ENCODE assay signal across 20 cellular contexts in the genomic region with DNA sequence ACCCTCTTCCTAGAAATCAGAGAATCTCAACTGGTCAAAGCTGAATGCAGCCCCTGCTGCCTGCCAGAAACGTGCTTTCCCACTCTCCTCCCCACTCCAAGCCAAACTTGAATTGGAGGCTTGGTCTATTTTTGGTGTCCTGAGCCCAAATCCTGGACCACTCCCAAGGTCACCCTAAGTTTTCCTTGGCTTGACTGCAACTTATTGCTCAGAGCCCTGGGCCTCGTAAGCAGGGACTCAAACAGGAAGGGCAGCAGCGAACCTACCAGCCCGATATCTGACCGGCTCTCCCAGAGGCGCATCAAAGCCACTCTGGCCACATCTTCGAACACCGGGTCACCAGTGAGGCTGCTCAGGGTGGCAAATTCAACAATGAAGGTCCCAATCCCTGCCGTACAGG. TPM values are rescaled to one million over a fixed set of nuclear protein-coding genes. Genes with fewer than 3 reads are reported as not detected.
DNase-seq lines count a peak whose midpoint lies in the region; ATAC-seq and TF ChIP-seq lines count a peak whose summit lies in the region.
"Had no signal": no experiment of that assay in that cellular context is flagged by ENCODE, and none has a peak within 500 bp of the region (broad histone marks: within the 10 kb centered on the region; RNA-seq: fewer than 3 reads in every experiment).

No MANE protein-coding gene starts in this region.

- H2AFZ ChIP-seq in GM23338: no peak overlapping the region

- H3K27me3 ChIP-seq in GM23338 (ENCODE audit: insufficient read depth) (no peaks in the 10 kb centered on the region), skeletal muscle tissue (ENCODE audit: control insufficient read depth in 3 of 3, insufficient read depth in 3 of 3, low read length in 3 of 3) (no peaks in the 10 kb centered on the region)
- H3K27me3 ChIP-seq: MG63 had no signal

- intact Hi-C loops in left ventricle myocardium superior (cut with micrococcal nuclease): no loop called here

- peaks cover 2% of the 10 kb centered on the region for H3K27me3 Mint-ChIP-seq in GM23338 (ENCODE audit: insufficient read depth, low read depth, poor library complexity)
- H3K27me3 Mint-ChIP-seq: activated CD8-positive, alpha-beta T cell treated with anti-CD3 and anti-CD28 coated beads for 36 hours; activated T-helper 17 cell treated with anti-CD3 and anti-CD28 coated beads, Interleukin-2, amount 50 U/mL, for 72 hours; naive thymus-derived CD8-positive, alpha-beta T cell had no signal

- H3K4me3 Mint-ChIP-seq in GM23338: no peak overlapping the region
- H3K4me3 Mint-ChIP-seq: activated CD8-positive, alpha-beta T cell treated with anti-CD3 and anti-CD28 coated beads for 36 hours; activated T-helper 17 cell treated with anti-CD3 and anti-CD28 coated beads, Interleukin-2, amount 50 U/mL, for 72 hours; naive thymus-derived CD8-positive, alpha-beta T cell had no signal

- H3K9me3 Mint-ChIP-seq in GM23338: no peaks in the 10 kb centered on the region
- H3K9me3 Mint-ChIP-seq: activated CD8-positive, alpha-beta T cell treated with anti-CD3 and anti-CD28 coated beads for 36 hours; activated T-helper 17 cell treated with anti-CD3 and anti-CD28 coated beads, Interleukin-2, amount 50 U/mL, for 72 hours; naive thymus-derived CD8-positive, alpha-beta T cell had no signal

- peak overlapping the region; percentile 28; the same call in 1 of the 2 replicates for H3K27ac Mint-ChIP-seq in GM23338
- H3K27ac Mint-ChIP-seq: activated T-helper 17 cell treated with anti-CD3 and anti-CD28 coated beads, Interleukin-2, amount 50 U/mL, for 72 hours had no signal

- no peaks in the 10 kb centered on the region for H3K9me2 ChIP-seq in GM23338 (ENCODE audit: insufficient read depth)

- peaks cover 17% of the 10 kb centered on the region for H3K36me3 Mint-ChIP-seq in GM23338 (ENCODE audit: low read depth)

- no peak for TF ChIP-seq CTCF in GM23338 (conservative IDR thresholded peaks at IDR 0.05; ENCODE audit: low read depth in 2 of 2)
- TF ChIP-seq CTCF in cardiac fibroblast (IDR thresholded peaks at IDR 0.05; ENCODE audit: low read depth, low read length): no peak

- H3K9me3 ChIP-seq in skeletal muscle tissue (ENCODE audit: control insufficient read depth in 3 of 3, low read length in 3 of 3): no peaks in the 10 kb centered on the region
- H3K9me3 ChIP-seq: lower lobe of right lung, MG63 had no signal

- H3K27ac ChIP-seq in GM23338 (ENCODE audit: low read depth) (no peak overlapping the region), skeletal muscle tissue (ENCODE audit: low read depth, low read length) (peak overlapping the region; percentile 47)
- H3K27ac ChIP-seq: lower lobe of right lung, SK-N-MC had no signal

- H3K4me3 ChIP-seq in GM23338 (no peak overlapping the region), cardiac fibroblast (replicated peaks in 1 of 2; ENCODE audit: low read depth in 2 of 2, low read length in 2 of 2) (no peak overlapping the region), skeletal muscle tissue (ENCODE audit: low read length in 3 of 3) (no peak overlapping the region)
- H3K4me3 ChIP-seq: lower lobe of right lung, MG63, SK-N-MC had no signal

- H3K4me1 Mint-ChIP-seq in GM23338: no peaks in the 10 kb centered on the region
- H3K4me1 Mint-ChIP-seq: activated T-helper 17 cell treated with anti-CD3 and anti-CD28 coated beads, Interleukin-2, amount 50 U/mL, for 72 hours had no signal

- ATAC-seq in GM23338: no peak
- ATAC-seq in left ventricle myocardium superior: peak; percentile 33
- no peak for ATAC-seq in HG03097 (IDR thresholded peaks at IDR 0.05; ENCODE audit: low FRiP score, unreplicated experiment)
- ATAC-seq in activated CD4-positive, CD25-positive, alpha-beta regulatory T cell treated with anti-CD3 and anti-CD28 coated beads, Interleukin-2, amount 50 U/mL, for 24 hours: no peak
- ATAC-seq: activated CD8-positive, alpha-beta T cell treated with anti-CD3 and anti-CD28 coated beads for 36 hours; activated T-helper 17 cell treated with anti-CD3 and anti-CD28 coated beads, Interleukin-2, amount 50 U/mL, for 72 hours; lower lobe of right lung; naive thymus-derived CD8-positive, alpha-beta T cell had no signal

- no peaks in the 10 kb centered on the region for H3K79me2 ChIP-seq in GM23338 (replicated peaks; ENCODE audit: insufficient read depth)

- DNase-seq in GM23338 (ENCODE audit: low spot score) (no peak), cardiac fibroblast (ENCODE audit: low read depth in 2 of 2) (peak; percentile 56 to 64), left ventricle myocardium superior (peak; percentile 37), NCI-H187 (lab: John Stamatoyannopoulos, UW) (no peak), cortex of kidney (lab: John Stamatoyannopoulos, UW) (no peak)
- DNase-seq: activated CD8-positive, alpha-beta T cell treated with anti-CD3 and anti-CD28 coated beads for 36 hours; COR-L47; GDM1; lower lobe of right lung; MG63; naive thymus-derived CD8-positive, alpha-beta T cell; NCI-H1930; NCI-H510A; stimulated activated CD4-positive, alpha-beta T cell treated with anti-CD3 and anti-CD28 coated beads, Interleukin-2, amount 100 ng/mL, for 48 hours had no signal

- H3K4me1 ChIP-seq in GM23338 (ENCODE audit: insufficient read depth): no peaks in the 10 kb centered on the region
- peaks cover 3 to 11% (median 5%) of the 10 kb centered on the region in 3 donors for H3K4me1 ChIP-seq in skeletal muscle tissue (ENCODE audit: control insufficient read depth in 3 of 3, insufficient read depth in 3 of 3, low read length in 3 of 3)

- H3K36me3 ChIP-seq in GM23338 (ENCODE audit: insufficient read depth) (0 out of 2 replicates have a peak, but pooled peaks cover 6% of the 10 kb centered on the region), skeletal muscle tissue (ENCODE audit: control insufficient read depth in 3 of 3, insufficient read depth in 3 of 3, low read length in 3 of 3) (peaks cover 18 to 27% (median 27%) of the 10 kb centered on the region in 3 donors)

- H3K4me2 ChIP-seq in GM23338: no peak overlapping the region

- H3F3A ChIP-seq in GM23338 (replicated peaks; ENCODE audit: low read depth): no peaks in the 10 kb centered on the region

- H4K20me1 ChIP-seq in GM23338 (replicated peaks; ENCODE audit: insufficient read depth): no peaks in the 10 kb centered on the region

- peak overlapping the region in 1 of 3 donors; percentile 8 for H3K9ac ChIP-seq in skeletal muscle tissue (ENCODE audit: low read depth in 1 of 3, low read length in 3 of 3)

TF ChIP-seq in GM23338, 12 proteins besides CTCF, POLR2A, EP300 and RAD21:
- TF ChIP-seq ZNF331 (CRISPR knock-in tag; IDR thresholded peaks at IDR 0.05; ENCODE audit: low read depth): no peak
- no peak for TF ChIP-seq NANOG (IDR thresholded peaks at IDR 0.05; ENCODE audit: borderline replicate concordance)
- TF ChIP-seq POLR2AphosphoS5 (IDR thresholded peaks at IDR 0.05; ENCODE audit: low read depth): no peak

RNA-seq across cellular contexts. Expression of a gene that starts 12.7 kb away (rescaled TPM):
- 20.7 and 25.3 TPM in 2 replicates for total RNA-seq in GM23338 (2014; rRNA removed; shearing (Covaris generic))
- 13.9 and 14.2 TPM in 2 replicates for polyA plus RNA-seq in GM23338 (2016; fragmentation: Nextera tagmentation; extraction: Ambion mirVana)
- total RNA-seq in left ventricle myocardium superior (9.7 TPM), skeletal muscle tissue (7.8 TPM)

RNA-seq across cellular contexts. Expression of a gene that starts 37.4 kb away (rescaled TPM):
- total RNA-seq in GM23338 (2014; rRNA removed; shearing (Covaris generic)): 32.9 and 45.2 TPM in 2 replicates
- 36.1 and 41.5 TPM in 2 replicates for polyA plus RNA-seq in GM23338 (2016; fragmentation: Nextera tagmentation; extraction: Ambion mirVana)
- total RNA-seq in left ventricle myocardium superior (9.5 TPM), skeletal muscle tissue (50.6 TPM)
- total RNA-seq: OCI-LY7 had no signal

RNA-seq across cellular contexts. Expression of a gene that starts 41.9 kb away (rescaled TPM):
- 74.1 and 89.5 TPM in 2 replicates for total RNA-seq in GM23338 (2014; rRNA removed; shearing (Covaris generic))
- polyA plus RNA-seq in GM23338 (2016; fragmentation: Nextera tagmentation; extraction: Ambion mirVana): 47.5 and 48.8 TPM in 2 replicates
- total RNA-seq in left ventricle myocardium superior (33.7 TPM), skeletal muscle tissue (49.6 TPM)

Comparison
In these comparisons a context has a peak if more than half of its experiments do, and no peak if none do; other contexts are left out.
1. DNase-seq: peak in cardiac fibroblast (2 of 2) and left ventricle myocardium superior (single experiment); none in GM23338 (single experiment), NCI-H187 (0 of 2) and cortex of kidney (single experiment).